In genomic region chr9:2655411-2655901, GRCh38 we compare ENCODE assay signal across 7 cellular contexts. TPM values are rescaled to one million over a fixed set of nuclear protein-coding genes. Genes with fewer than 3 reads are reported as not detected.
DNase-seq lines count a peak whose midpoint lies in the region; ATAC-seq and TF ChIP-seq lines count a peak whose summit lies in the region.

No MANE protein-coding gene starts in this region.

- TF ChIP-seq CTCF in activated CD8-positive, alpha-beta T cell treated with anti-CD3 and anti-CD28 coated beads for 36 hours (IDR thresholded peaks at IDR 0.05): no peak

- CTCF ChIA-PET in activated CD8-positive, alpha-beta T cell treated with anti-CD3 and anti-CD28 coated beads for 36 hours (lab: Charles Lee): no interaction called here

- POLR2A ChIA-PET in activated CD8-positive, alpha-beta T cell treated with anti-CD3 and anti-CD28 coated beads for 36 hours (lab: Charles Lee): interaction anchor here (0.6 to 1.1 kb wide), 2 partner anchors 12 to 378 kb away, joined by 3 read pairs; no protein-coding TSS in a partner anchor

- H3K36me3 Mint-ChIP-seq in activated CD8-positive, alpha-beta T cell treated with anti-CD3 and anti-CD28 coated beads for 36 hours (ENCODE audit: low read depth): peaks cover 45% of the 10 kb centered on the region

- DNase-seq in HK-2 (ENCODE audit: unreplicated experiment) (peak; percentile 34), left ventricle myocardium superior (no peak), NCI-H524 (lab: John Stamatoyannopoulos, UW) (no peak), NCI-H345 (lab: John Stamatoyannopoulos, UW) (no peak)
- peak; percentile 69 for DNase-seq in activated CD8-positive, alpha-beta T cell treated with anti-CD3 and anti-CD28 coated beads for 36 hours

- no peaks in the 10 kb centered on the region for H3K27me3 Mint-ChIP-seq in activated CD8-positive, alpha-beta T cell treated with anti-CD3 and anti-CD28 coated beads for 36 hours

- ATAC-seq in GM18511 (IDR thresholded peaks at IDR 0.05; ENCODE audit: unreplicated experiment): peak; percentile 72
- peak; percentile 93 for ATAC-seq in activated CD8-positive, alpha-beta T cell treated with anti-CD3 and anti-CD28 coated beads for 36 hours
- peak; percentile 65 for ATAC-seq in left ventricle myocardium superior
- no peak for ATAC-seq in GM19397 (IDR thresholded peaks at IDR 0.05; ENCODE audit: unreplicated experiment)

- no peaks in the 10 kb centered on the region for H3K9me3 Mint-ChIP-seq in activated CD8-positive, alpha-beta T cell treated with anti-CD3 and anti-CD28 coated beads for 36 hours

- H3K4me3 Mint-ChIP-seq in activated CD8-positive, alpha-beta T cell treated with anti-CD3 and anti-CD28 coated beads for 36 hours: peak overlapping the region; percentile 10

- intact Hi-C loops in activated CD8-positive, alpha-beta T cell treated with anti-CD3 and anti-CD28 coated beads for 36 hours (cut with micrococcal nuclease): no loop called here
- intact Hi-C loops in left ventricle myocardium superior (cut with micrococcal nuclease): no loop called here

- H3K27ac Mint-ChIP-seq in activated CD8-positive, alpha-beta T cell treated with anti-CD3 and anti-CD28 coated beads for 36 hours: peak overlapping the region; percentile 91

- peaks cover 25% of the 10 kb centered on the region for H3K4me1 Mint-ChIP-seq in activated CD8-positive, alpha-beta T cell treated with anti-CD3 and anti-CD28 coated beads for 36 hours (ENCODE audit: low read depth)

RNA-seq across cellular contexts. Expression of gene VLDLR, which starts 33.9 kb away (rescaled TPM):
- 10 to 100 TPM; 13.0 to 17.1 TPM for total RNA-seq in activated CD8-positive, alpha-beta T cell treated with anti-CD3 and anti-CD28 coated beads for 36 hours
- 132 TPM for total RNA-seq in left ventricle myocardium superior

Comparison
In these comparisons a context has a peak if more than half of its experiments do, and no peak if none do; other contexts are left out.
1. DNase-seq: peak in HK-2 (single experiment) and activated CD8-positive, alpha-beta T cell treated with anti-CD3 and anti-CD28 coated beads for 36 hours (single experiment); none in left ventricle myocardium superior (single experiment), NCI-H524 (0 of 2) and NCI-H345 (single experiment).